Comparison of ENCODE assay signal across 11 cellular contexts in genomic region chr1:21318714-21319159, GRCh38. TPM values are rescaled to one million over a fixed set of nuclear protein-coding genes. Genes with fewer than 3 reads are reported as not detected.
DNase-seq lines count a peak whose midpoint lies in the region; ATAC-seq and TF ChIP-seq lines count a peak whose summit lies in the region.
"Had no signal": no experiment of that assay in that cellular context is flagged by ENCODE, and none has a peak within 500 bp of the region (broad histone marks: within the 10 kb centered on the region; RNA-seq: fewer than 3 reads in every experiment).

No MANE protein-coding gene starts in this region.

- peak; percentile 34 to 62 for ATAC-seq in right cardiac atrium
- peak; percentile 32 to 54 (median 44) for ATAC-seq in psoas muscle
- ATAC-seq in activated T-helper 17 cell treated with anti-CD3 and anti-CD28 coated beads, Interleukin-2, amount 50 U/mL, for 72 hours (replicated peaks): no peak
- no peak for ATAC-seq in HG02840 (IDR thresholded peaks at IDR 0.05; ENCODE audit: low FRiP score, unreplicated experiment)
- ATAC-seq in T-cell (replicated peaks in 1 of 4): no peak

- H3K4me1 Mint-ChIP-seq in CD14-positive monocyte (peaks cover 45% of the 10 kb centered on the region), T-cell (peaks cover 50 to 64% (median 57%) of the 10 kb centered on the region in 3 donors)
- peaks cover 33% of the 10 kb centered on the region for H3K4me1 Mint-ChIP-seq in activated T-helper 17 cell treated with anti-CD3 and anti-CD28 coated beads, Interleukin-2, amount 50 U/mL, for 72 hours

- H3K27ac ChIP-seq in adrenal gland: peak overlapping the region; percentile 62 to 98 (median 94)
- H3K27ac ChIP-seq in right cardiac atrium (ENCODE audit: low read length): peak overlapping the region; percentile 97
- peak overlapping the region; percentile 72 for H3K27ac ChIP-seq in psoas muscle
- H3K27ac ChIP-seq: SK-N-MC had no signal

- TF ChIP-seq CTCF in CD14-positive monocyte (IDR thresholded peaks at IDR 0.05) (no peak), adrenal gland (IDR thresholded peaks at IDR 0.05) (no peak), psoas muscle (IDR thresholded peaks at IDR 0.05) (no peak)

- H3K27me3 Mint-ChIP-seq in CD14-positive monocyte (ENCODE audit: low read depth in 3 of 3) (peaks cover 7 to 22% (median 12%) of the 10 kb centered on the region in 3 donors), T-cell (no peaks in the 10 kb centered on the region)
- no peaks in the 10 kb centered on the region for H3K27me3 Mint-ChIP-seq in activated T-helper 17 cell treated with anti-CD3 and anti-CD28 coated beads, Interleukin-2, amount 50 U/mL, for 72 hours
- H3K27me3 Mint-ChIP-seq: activated naive CD8-positive, alpha-beta T cell had no signal

- TF ChIP-seq POLR2A in adrenal gland (IDR thresholded peaks at IDR 0.05): no peak

- DNase-seq in CD14-positive monocyte (ENCODE audit: low spot score) (no peak), adrenal gland (peak; percentile 90 to 97 (median 93)), right cardiac atrium (peak; percentile 98), psoas muscle (peak; percentile 91 to 96), NCI-H1694 (lab: John Stamatoyannopoulos, UW) (no peak), T-cell (no peak)
- DNase-seq: Karpas-422 had no signal

- H3K4me3 ChIP-seq in adrenal gland (no peak overlapping the region), right cardiac atrium (ENCODE audit: low read length) (no peak overlapping the region), psoas muscle (no peak overlapping the region)
- H3K4me3 ChIP-seq: SK-N-MC had no signal

- POLR2A ChIA-PET in T-cell (lab: Charles Lee): no interaction called here

- 25 to 38% (median 29%) methylated on average over 16 of the region's 16 CpGs for WGBS in adrenal gland, 4 donors
- WGBS in right cardiac atrium: 19% methylated on average over 16 of the region's 16 CpGs
- 30 to 44% (median 37%) methylated on average over 16 of the region's 16 CpGs for WGBS in psoas muscle, 3 donors

- no peaks in the 10 kb centered on the region for H3K9me3 ChIP-seq in adrenal gland (replicated peaks in 1 of 3)
- no peaks in the 10 kb centered on the region for H3K9me3 ChIP-seq in right cardiac atrium (ENCODE audit: control insufficient read depth, low read length)
- no peaks in the 10 kb centered on the region for H3K9me3 ChIP-seq in psoas muscle

- H3K4me3 Mint-ChIP-seq in CD14-positive monocyte: no peak overlapping the region
- no peak overlapping the region for H3K4me3 Mint-ChIP-seq in activated T-helper 17 cell treated with anti-CD3 and anti-CD28 coated beads, Interleukin-2, amount 50 U/mL, for 72 hours
- no peak overlapping the region for H3K4me3 Mint-ChIP-seq in T-cell
- H3K4me3 Mint-ChIP-seq: activated naive CD8-positive, alpha-beta T cell had no signal

- CTCF ChIA-PET in T-cell (lab: Charles Lee): no interaction called here

- H3K4me1 ChIP-seq in adrenal gland (replicated peaks in 1 of 2): peaks cover 70 to 95% of the 10 kb centered on the region in 2 donors
- H3K4me1 ChIP-seq in right cardiac atrium (ENCODE audit: control insufficient read depth, insufficient read depth, low read length): peaks cover 45% of the 10 kb centered on the region
- peaks cover 13% of the 10 kb centered on the region for H3K4me1 ChIP-seq in psoas muscle

- H3K36me3 ChIP-seq in adrenal gland (replicated peaks in 1 of 2) (no peaks in the 10 kb centered on the region), psoas muscle (ENCODE audit: insufficient read depth in 1 of 2, low read depth in 1 of 2) (no peaks in the 10 kb centered on the region)

- intact Hi-C loops in CD14-positive monocyte (cut with micrococcal nuclease) (loop anchor here in 1 of 2 donors (2.0 kb wide), 1 partner anchor 18 kb away; no protein-coding TSS in a partner anchor), adrenal gland (cut with DNase I) (no loop called here), right cardiac atrium (cut with DNase I) (no loop called here), psoas muscle (cut with DNase I) (no loop called here)

- H3K9me3 Mint-ChIP-seq in CD14-positive monocyte: peaks cover 0 to 3% (median 0%) of the 10 kb centered on the region in 7 donors
- no peaks in the 10 kb centered on the region for H3K9me3 Mint-ChIP-seq in activated T-helper 17 cell treated with anti-CD3 and anti-CD28 coated beads, Interleukin-2, amount 50 U/mL, for 72 hours
- no peaks in the 10 kb centered on the region for H3K9me3 Mint-ChIP-seq in T-cell

- H3K36me3 Mint-ChIP-seq in CD14-positive monocyte (peaks cover 20 to 38% of the 10 kb centered on the region in 2 donors), T-cell (peaks cover 20% of the 10 kb centered on the region)
- peaks cover 76% of the 10 kb centered on the region for H3K36me3 Mint-ChIP-seq in activated T-helper 17 cell treated with anti-CD3 and anti-CD28 coated beads, Interleukin-2, amount 50 U/mL, for 72 hours (ENCODE audit: low read depth)

- H3K27ac Mint-ChIP-seq in CD14-positive monocyte (peak overlapping the region in 4 of 7 donors; percentile 77 to 97 (median 96)), T-cell (no peak overlapping the region)
- no peak overlapping the region for H3K27ac Mint-ChIP-seq in activated T-helper 17 cell treated with anti-CD3 and anti-CD28 coated beads, Interleukin-2, amount 50 U/mL, for 72 hours

- H3K27me3 ChIP-seq in adrenal gland (no peaks in the 10 kb centered on the region), right cardiac atrium (ENCODE audit: control insufficient read depth, insufficient read depth) (no peaks in the 10 kb centered on the region), psoas muscle (ENCODE audit: insufficient read depth in 3 of 3, low read length in 2 of 3) (peaks cover 0 to 3% (median 0%) of the 10 kb centered on the region in 3 donors)

RNA-seq across cellular contexts. Expression of gene ECE1, which starts 28.5 kb away (rescaled TPM):
- 10 to 100 TPM; 10.6 to 23.3 TPM for polyA plus RNA-seq in CD14-positive monocyte
- total RNA-seq in adrenal gland: 100 to 1,000 TPM; 173 to 588 (median 259) TPM
- polyA plus RNA-seq in adrenal gland: 100 to 1,000 TPM; 150 to 327 (median 176) TPM
- total RNA-seq in right cardiac atrium: 100 to 1,000 TPM in 3 of 4 donors, 10 to 100 TPM in 1; 99.1 to 158 (median 114) TPM
- polyA plus RNA-seq in right cardiac atrium: 76.2 TPM
- 10 to 100 TPM; 12.3 to 24.9 (median 19.0) TPM for total RNA-seq in psoas muscle
- polyA plus RNA-seq in psoas muscle: 10 to 100 TPM; 12.2 to 14.6 (median 13.2) TPM
- total RNA-seq in activated T-helper 17 cell treated with anti-CD3 and anti-CD28 coated beads, Interleukin-2, amount 50 U/mL, for 72 hours: 100 to 1,000 TPM in 1 of 2 donors, 10 to 100 TPM in 1; 75.4 to 219 TPM
- total RNA-seq in T-cell: 10 to 100 TPM; 81.0 to 94.5 (median 87.1) TPM

Comparison
In these comparisons a context has a peak if more than half of its experiments do, and no peak if none do; other contexts are left out.
1. DNase-seq: peak in adrenal gland (7 of 7), right cardiac atrium (3 of 3) and psoas muscle (2 of 2); none in CD14-positive monocyte (single experiment), NCI-H1694 (single experiment) and T-cell (0 of 34).
2. H3K27ac Mint-ChIP-seq: peak in CD14-positive monocyte (4 of 7); none in activated T-helper 17 cell treated with anti-CD3 and anti-CD28 coated beads, Interleukin-2, amount 50 U/mL, for 72 hours (single experiment) and T-cell (0 of 2).
3. ATAC-seq: peak in right cardiac atrium (2 of 2) and psoas muscle (4 of 4); none in activated T-helper 17 cell treated with anti-CD3 and anti-CD28 coated beads, Interleukin-2, amount 50 U/mL, for 72 hours (single experiment), HG02840 (single experiment) and T-cell (0 of 4).
4. Peak in every context shown above with its lines, with median percentiles within 50 percentile points of each other: H3K27ac ChIP-seq.